Comparison of ENCODE assay signal across 1 cellular context in genomic region chr13:113919761-113920160, GRCh38.
TF ChIP-seq lines count a peak whose summit lies in the region.

No MANE protein-coding gene starts in this region.

TF ChIP-seq in IMR-90, 13 proteins besides CTCF, POLR2A, EP300 and RAD21 (continued from another document):
- TF ChIP-seq SMC3 (IDR thresholded peaks at IDR 0.05; ENCODE audit: low read depth, low read length) (no peak), CEBPB (IDR thresholded peaks at IDR 0.05; ENCODE audit: low read depth, low read length) (no peak), MXI1 (IDR thresholded peaks at IDR 0.05; ENCODE audit: borderline replicate concordance, low read depth, low read length) (no peak), BHLHE40 (IDR thresholded peaks at IDR 0.05; ENCODE audit: low read depth, low read length) (no peak)
- TF ChIP-seq, protein P1, sequence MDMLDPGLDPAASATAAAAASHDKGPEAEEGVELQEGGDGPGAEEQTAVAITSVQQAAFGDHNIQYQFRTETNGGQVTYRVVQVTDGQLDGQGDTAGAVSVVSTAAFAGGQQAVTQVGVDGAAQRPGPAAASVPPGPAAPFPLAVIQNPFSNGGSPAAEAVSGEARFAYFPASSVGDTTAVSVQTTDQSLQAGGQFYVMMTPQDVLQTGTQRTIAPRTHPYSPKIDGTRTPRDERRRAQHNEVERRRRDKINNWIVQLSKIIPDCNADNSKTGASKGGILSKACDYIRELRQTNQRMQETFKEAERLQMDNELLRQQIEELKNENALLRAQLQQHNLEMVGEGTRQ (IDR thresholded peaks at IDR 0.05; ENCODE audit: low read depth, low read length): no peak
